Comparison of ENCODE assay signal across 2 cellular contexts in the genomic region with DNA sequence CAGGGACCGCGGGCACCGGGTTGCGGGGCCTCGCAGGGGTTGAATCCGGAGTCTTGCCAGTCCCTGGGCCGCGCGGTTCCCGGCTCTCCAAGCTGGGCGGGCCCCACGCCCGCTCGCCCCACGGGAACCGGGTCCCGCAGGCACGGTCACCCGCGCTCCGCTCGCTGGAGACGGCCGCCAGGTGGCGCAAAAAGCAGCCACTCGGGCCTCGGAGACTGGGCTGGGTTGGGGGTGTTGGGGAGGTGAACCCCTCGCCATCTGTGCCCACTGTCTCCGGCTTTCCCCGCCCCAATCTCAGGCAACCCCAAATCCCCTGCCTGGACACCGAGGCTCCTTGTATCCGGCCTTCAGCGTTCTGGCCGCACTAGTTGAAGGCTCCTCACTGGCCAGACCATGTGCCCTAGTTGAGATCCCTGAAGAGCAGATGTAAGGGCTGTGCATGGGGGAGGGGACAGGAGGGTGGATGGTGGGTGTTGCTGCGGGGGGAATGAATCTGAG.
TF ChIP-seq lines count a peak whose summit lies in the region.

No MANE protein-coding gene starts in this region.

TF ChIP-seq in GM23338, 12 proteins besides CTCF, POLR2A, EP300 and RAD21:
- TF ChIP-seq REST (IDR thresholded peaks at IDR 0.05; ENCODE audit: unreplicated experiment) (no peak), CREB1 (CRISPR knock-in tag; IDR thresholded peaks at IDR 0.05; ENCODE audit: low read depth) (no peak), ZNF114 (CRISPR knock-in tag; IDR thresholded peaks at IDR 0.05) (no peak), ETS1 (IDR thresholded peaks at IDR 0.05) (no peak)

TF ChIP-seq in GM12878, 131 proteins besides CTCF, POLR2A, EP300 and RAD21:
- peak; percentile 88; the same call in 1 of the 2 replicates for TF ChIP-seq BACH1 (IDR thresholded peaks at IDR 0.05; ENCODE audit: borderline replicate concordance)
- no peak for TF ChIP-seq CUX1 (IDR thresholded peaks at IDR 0.05; ENCODE audit: insufficient replicate concordance, low read depth, low read length)
- TF ChIP-seq SMC3 (IDR thresholded peaks at IDR 0.05; ENCODE audit: borderline replicate concordance, low read length) = peak; percentile 79
- TF ChIP-seq BHLHE40 (IDR thresholded peaks at IDR 0.05; ENCODE audit: borderline replicate concordance in 1 of 2, low read depth in 2 of 2, low read length in 1 of 2) = peak in 1 of 2 experiments; percentile 59; a peak in 1 of 4 replicates
- TF ChIP-seq LARP7 (IDR thresholded peaks at IDR 0.05) = peak; percentile 73
- TF ChIP-seq EGR1 (IDR thresholded peaks at IDR 0.05; ENCODE audit: borderline replicate concordance in 1 of 2, low read depth in 2 of 2, low read length in 2 of 2) = no peak
- no peak for TF ChIP-seq TCF7 (IDR thresholded peaks at IDR 0.05; ENCODE audit: borderline replicate concordance)
- TF ChIP-seq SPI1 (IDR thresholded peaks at IDR 0.05; ENCODE audit: borderline replicate concordance, insufficient read depth, low read depth, low read length) = no peak
- TF ChIP-seq ZNF687 (IDR thresholded peaks at IDR 0.05) = 0 out of 2 replicates have a peak, but pooled peaks have one; percentile 21
- 0 out of 2 replicates have a peak, but pooled peaks have one; percentile 45 for TF ChIP-seq YY1 (IDR thresholded peaks at IDR 0.05; ENCODE audit: low read depth, low read length)
- no peak for TF ChIP-seq PAX5 (IDR thresholded peaks at IDR 0.05; ENCODE audit: borderline replicate concordance, low read depth, low read length)
- peak; percentile 39; the same call in 1 of the 2 replicates for TF ChIP-seq SMARCA5 (IDR thresholded peaks at IDR 0.05)
- peak; percentile 63; the same call in 1 of the 2 replicates for TF ChIP-seq ZSCAN29 (IDR thresholded peaks at IDR 0.05)
- TF ChIP-seq HDGF (IDR thresholded peaks at IDR 0.05) = no peak
